ENCODE assay signal across 22 cellular contexts in genomic region chr3:154842546-154842945, GRCh38.
"Had no signal": no experiment of that assay in that cellular context is flagged by ENCODE, and none has a peak within 500 bp of the region (broad histone marks: within the 10 kb centered on the region; RNA-seq: fewer than 3 reads in every experiment).

No MANE protein-coding gene starts in this region.

- H3K27ac ChIP-seq: adrenal gland, breast epithelium had no signal

- H3K4me3 ChIP-seq: adrenal gland, breast epithelium, MG63 had no signal

- H3K36me3 ChIP-seq: adrenal gland, breast epithelium, MG63 had no signal

- H3K4me1 ChIP-seq: adrenal gland, breast epithelium had no signal

- ATAC-seq: activated CD4-positive, CD25-positive, alpha-beta regulatory T cell treated with anti-CD3 and anti-CD28 coated beads, Interleukin-2, amount 50 U/mL, for 24 hours; activated CD8-positive, alpha-beta T cell treated with anti-CD3 and anti-CD28 coated beads for 36 hours; PC-3 had no signal

- H3K9me3 ChIP-seq: adrenal gland, breast epithelium, MG63 had no signal

- DNase-seq: activated CD4-positive, alpha-beta T cell treated with anti-CD3 and anti-CD28 coated beads for 4 hours; activated CD8-positive, alpha-beta memory T cell treated with anti-CD3 and anti-CD28 coated beads, Interleukin-2, amount 50 U/mL, for 48 hours; activated CD8-positive, alpha-beta T cell treated with anti-CD3 and anti-CD28 coated beads for 36 hours; activated naive CD4-positive, alpha-beta T cell treated with anti-CD3 and anti-CD28 coated beads, Interleukin-2, amount 50 U/mL, for 16 hours; activated naive CD8-positive, alpha-beta T cell treated with anti-CD3 and anti-CD28 coated beads, Interleukin-2, amount 10 ng/mL, durations not matched to agents 7 days and 5 days; activated T-cell treated with anti-CD3 and anti-CD28 coated beads, Interleukin-2, amount 50 U/mL, for 1 hour; adrenal gland; caudate nucleus; MG63; NCI-H1105 treated with DMSO at 0.1 percent for 48 hours; NCI-H1436 treated with DMSO at 0.1 percent for 48 hours; NCI-H1930; NCI-H2171; NCI-H2227 treated with DMSO at 0.1 percent for 48 hours; NCI-H510A; NCI-H526 treated with DMSO at 0.1 percent for 48 hours; NK-92 treated with Interleukin-12 subunit alpha and Interleukin-12 subunit beta, amount 100 ng/mL, for 24 hours; PC-3; SHP77 had no signal

- H3K9me3 Mint-ChIP-seq: activated CD8-positive, alpha-beta T cell treated with anti-CD3 and anti-CD28 coated beads for 36 hours; activated naive CD8-positive, alpha-beta T cell treated with anti-CD3 and anti-CD28 coated beads, Interleukin-2, amount 10 ng/mL, durations not matched to agents 7 days and 5 days; T-helper 1 cell treated with Interleukin-12 subunit alpha and Interleukin-12 subunit beta and Interleukin-4 antibody, amounts not matched to agents 30 μg/mL and 1 μg/mL, for 36 hours had no signal

- H3K27ac Mint-ChIP-seq: activated CD8-positive, alpha-beta T cell treated with anti-CD3 and anti-CD28 coated beads for 36 hours; activated naive CD8-positive, alpha-beta T cell treated with anti-CD3 and anti-CD28 coated beads, Interleukin-2, amount 10 ng/mL, durations not matched to agents 7 days and 5 days; T-helper 1 cell treated with Interleukin-12 subunit alpha and Interleukin-12 subunit beta and Interleukin-4 antibody, amounts not matched to agents 30 μg/mL and 1 μg/mL, for 36 hours had no signal

- H3K27me3 Mint-ChIP-seq: activated naive CD8-positive, alpha-beta T cell treated with anti-CD3 and anti-CD28 coated beads, Interleukin-2, amount 10 ng/mL, durations not matched to agents 7 days and 5 days had no signal

- H3K4me3 Mint-ChIP-seq: activated CD8-positive, alpha-beta T cell treated with anti-CD3 and anti-CD28 coated beads for 36 hours; activated naive CD8-positive, alpha-beta T cell treated with anti-CD3 and anti-CD28 coated beads, Interleukin-2, amount 10 ng/mL, durations not matched to agents 7 days and 5 days; T-helper 1 cell treated with Interleukin-12 subunit alpha and Interleukin-12 subunit beta and Interleukin-4 antibody, amounts not matched to agents 30 μg/mL and 1 μg/mL, for 36 hours had no signal

- H3K4me1 Mint-ChIP-seq: activated naive CD8-positive, alpha-beta T cell treated with anti-CD3 and anti-CD28 coated beads, Interleukin-2, amount 10 ng/mL, durations not matched to agents 7 days and 5 days had no signal

- H3K36me3 Mint-ChIP-seq: activated naive CD8-positive, alpha-beta T cell treated with anti-CD3 and anti-CD28 coated beads, Interleukin-2, amount 10 ng/mL, durations not matched to agents 7 days and 5 days had no signal
